Comparison of ENCODE assay signal across 1 cellular context in genomic region chr7:148964510-148965267, GRCh38.
TF ChIP-seq lines count a peak whose summit lies in the region.

No MANE protein-coding gene starts in this region.

TF ChIP-seq in K562, 482 proteins besides CTCF, POLR2A, EP300 and RAD21 (continued from another document):
- TF ChIP-seq ZNF280A (IDR thresholded peaks at IDR 0.05; ENCODE audit: low read depth, partially characterized antibody): no peak
- no peak for TF ChIP-seq PML (IDR thresholded peaks at IDR 0.05; ENCODE audit: low read length)
- no peak for TF ChIP-seq ZNF224 (CRISPR knock-in tag; IDR thresholded peaks at IDR 0.05)
- no peak for TF ChIP-seq ZFP1 (CRISPR knock-in tag; IDR thresholded peaks at IDR 0.05)
- TF ChIP-seq E2F5 (CRISPR knock-in tag; IDR thresholded peaks at IDR 0.05): no peak
- no peak for TF ChIP-seq CHD7 (IDR thresholded peaks at IDR 0.05; ENCODE audit: low read depth, low read length)
- no peak for TF ChIP-seq SIRT6 (IDR thresholded peaks at IDR 0.05; ENCODE audit: low read depth, low read length)
- peak; percentile 65 for TF ChIP-seq BCOR (IDR thresholded peaks at IDR 0.05)
- no peak for TF ChIP-seq FOXM1 (IDR thresholded peaks at IDR 0.05; ENCODE audit: low read depth)
- TF ChIP-seq FOXM1 (CRISPR knock-in tag; IDR thresholded peaks at IDR 0.05; ENCODE audit: low read depth): no peak
- 0 out of 2 replicates have a peak, but pooled peaks have one; percentile 16 for TF ChIP-seq CHAMP1 (IDR thresholded peaks at IDR 0.05)
- peak; percentile 46; the same call in 1 of the 2 replicates for TF ChIP-seq TFAP4 (CRISPR knock-in tag; IDR thresholded peaks at IDR 0.05; ENCODE audit: borderline replicate concordance)
- peak in 1 of 2 experiments; percentile 36; a peak in 1 of 4 replicates for TF ChIP-seq KDM1A (IDR thresholded peaks at IDR 0.05)
- no peak for TF ChIP-seq RBM17 (IDR thresholded peaks at IDR 0.05; ENCODE audit: borderline replicate concordance, low read depth, low read length)
- no peak for TF ChIP-seq SIX5 (IDR thresholded peaks at IDR 0.05; ENCODE audit: borderline replicate concordance in 1 of 2, insufficient read depth in 1 of 2, low read depth in 1 of 2, low read length in 2 of 2)
- no peak for TF ChIP-seq ZNF324 (CRISPR knock-in tag; IDR thresholded peaks at IDR 0.05)
- no peak for TF ChIP-seq RAD51 (IDR thresholded peaks at IDR 0.05; ENCODE audit: borderline replicate concordance, low read depth)
- no peak for TF ChIP-seq ZBTB33 (CRISPR knock-in tag; IDR thresholded peaks at IDR 0.05)
- TF ChIP-seq ZSCAN29 (IDR thresholded peaks at IDR 0.05): no peak
- peak; percentile 74 for TF ChIP-seq POLR3A (IDR thresholded peaks at IDR 0.05; ENCODE audit: borderline replicate concordance, extremely low read depth, insufficient read depth, insufficient read length)
- TF ChIP-seq POU5F1 (IDR thresholded peaks at IDR 0.05; ENCODE audit: borderline replicate concordance, low read depth, low read length, partially characterized antibody): no peak
- TF ChIP-seq ZNF444 (CRISPR knock-in tag; IDR thresholded peaks at IDR 0.05): no peak
- TF ChIP-seq THRA (IDR thresholded peaks at IDR 0.05): no peak
- no peak for TF ChIP-seq ZNF217 (CRISPR knock-in tag; IDR thresholded peaks at IDR 0.05)
